ENCODE assay signal across 30 cellular contexts in the genomic region with DNA sequence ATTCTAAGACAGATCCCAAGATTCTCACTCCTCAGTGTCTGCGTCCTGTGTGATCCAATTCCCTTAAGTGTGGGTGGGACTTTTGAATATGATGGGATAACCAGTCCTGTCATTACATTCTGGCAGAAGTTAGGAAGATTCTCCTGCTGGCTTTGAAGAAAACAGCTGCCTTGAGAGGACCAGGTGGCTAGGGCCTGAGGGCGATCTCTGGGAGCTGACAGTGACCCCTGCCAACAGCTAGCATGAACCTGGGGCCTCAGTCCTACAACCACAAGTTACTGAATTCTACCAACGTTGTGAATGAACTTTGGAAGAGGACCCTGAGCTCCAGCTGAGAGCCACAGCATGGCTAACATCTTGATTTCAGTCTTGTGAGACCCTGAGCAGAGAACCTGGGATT. TPM values are rescaled to one million over a fixed set of nuclear protein-coding genes. Genes with fewer than 3 reads are reported as not detected.
"Had no signal": no experiment of that assay in that cellular context is flagged by ENCODE, and none has a peak within 500 bp of the region (broad histone marks: within the 10 kb centered on the region; RNA-seq: fewer than 3 reads in every experiment).

No MANE protein-coding gene starts in this region.

- H3K4me2 ChIP-seq: hepatocyte had no signal

- H3K27me3 ChIP-seq: breast epithelium, hepatocyte, testis had no signal

- FAIRE-seq: kidney, urothelium cell line had no signal

- H3K79me2 ChIP-seq: hepatocyte had no signal

- ATAC-seq: activated CD8-positive, alpha-beta memory T cell treated with anti-CD3 and anti-CD28 coated beads, Interleukin-2, amount 10 ng/mL, durations not matched to agents 7 days and 5 days; activated CD8-positive, alpha-beta T cell treated with anti-CD3 and anti-CD28 coated beads for 36 hours; activated naive CD8-positive, alpha-beta T cell treated with anti-CD3 and anti-CD28 coated beads, Interleukin-2, amount 50 U/mL, for 24 hours; gastroesophageal sphincter; left colon; naive thymus-derived CD8-positive, alpha-beta T cell; right cardiac atrium; stimulated activated naive CD8-positive, alpha-beta T cell treated with anti-CD3 and anti-CD28 coated beads, Interleukin-15, Interleukin-2, amounts not matched to agents 100 U/mL and 50 U/mL, for 24 hours; T-helper 17 cell had no signal

- H3K4me1 ChIP-seq: breast epithelium, gastroesophageal sphincter, spleen, testis, transverse colon had no signal

- H3K36me3 ChIP-seq: breast epithelium, gastroesophageal sphincter, spleen, transverse colon, WERI-Rb-1 had no signal

- H3K9me3 ChIP-seq: breast epithelium, gastroesophageal sphincter, testis, transverse colon had no signal

- DNase-seq: activated CD4-positive, alpha-beta T cell treated with anti-CD3 and anti-CD28 coated beads for 1 hour; activated CD4-positive, alpha-beta T cell treated with anti-CD3 and anti-CD28 coated beads, Interleukin-2, amount 50 U/mL, for 1 hour; activated CD8-positive, alpha-beta memory T cell treated with anti-CD3 and anti-CD28 coated beads, Interleukin-2, amount 10 ng/mL, durations not matched to agents 7 days and 5 days; activated CD8-positive, alpha-beta T cell treated with anti-CD3 and anti-CD28 coated beads for 36 hours; activated naive CD8-positive, alpha-beta T cell treated with anti-CD3 and anti-CD28 coated beads, Interleukin-2, amount 50 U/mL, for 24 hours; activated T-cell treated with anti-CD3 and anti-CD28 coated beads, Interleukin-2, amount 50 U/mL, for 48 hours; amygdala; cerebellar nuclear complex; dorsolateral prefrontal cortex; effector memory CD4-positive, alpha-beta T cell; erythroblast; kidney; left colon; naive thymus-derived CD8-positive, alpha-beta T cell; occipital lobe; right cardiac atrium; spleen; stimulated activated CD4-positive, alpha-beta T cell treated with anti-CD3 and anti-CD28 coated beads, Interleukin-2, amount 100 ng/mL, for 48 hours; stimulated activated naive CD8-positive, alpha-beta T cell treated with anti-CD3 and anti-CD28 coated beads, Interleukin-15, Interleukin-2, amounts not matched to agents 100 U/mL and 50 U/mL, for 24 hours; T-helper 17 cell; T1000; testis; transverse colon; WERI-Rb-1 had no signal

- H2AFZ ChIP-seq: hepatocyte had no signal

- H3K27ac ChIP-seq: breast epithelium, coronary artery, dorsolateral prefrontal cortex, gastroesophageal sphincter, hepatocyte, spleen, testis, transverse colon, WERI-Rb-1 had no signal

- H3K4me3 ChIP-seq: breast epithelium, coronary artery, dorsolateral prefrontal cortex, gastroesophageal sphincter, hepatocyte, spleen, testis, transverse colon had no signal

RNA-seq across cellular contexts. Expression of a gene that starts 44.3 kb away (rescaled TPM):
- total RNA-seq: activated CD8-positive, alpha-beta memory T cell treated with anti-CD3 and anti-CD28 coated beads, Interleukin-2, amount 10 ng/mL, durations not matched to agents 7 days and 5 days; activated CD8-positive, alpha-beta T cell treated with anti-CD3 and anti-CD28 coated beads for 36 hours; activated T-helper 2 cell treated with anti-CD3 and anti-CD28 coated beads, Interferon-gamma antibody, Interleukin-2, Interleukin-4, amounts not matched to agents 10 μg/mL and 5 μg/mL and 100 μg/mL, durations not matched to agents 14 hours and 24 hours and 36 hours; naive thymus-derived CD8-positive, alpha-beta T cell; right cardiac atrium; T-helper 17 cell had no signal
- polyA plus RNA-seq: naive thymus-derived CD8-positive, alpha-beta T cell had no signal
